In the genomic region with DNA sequence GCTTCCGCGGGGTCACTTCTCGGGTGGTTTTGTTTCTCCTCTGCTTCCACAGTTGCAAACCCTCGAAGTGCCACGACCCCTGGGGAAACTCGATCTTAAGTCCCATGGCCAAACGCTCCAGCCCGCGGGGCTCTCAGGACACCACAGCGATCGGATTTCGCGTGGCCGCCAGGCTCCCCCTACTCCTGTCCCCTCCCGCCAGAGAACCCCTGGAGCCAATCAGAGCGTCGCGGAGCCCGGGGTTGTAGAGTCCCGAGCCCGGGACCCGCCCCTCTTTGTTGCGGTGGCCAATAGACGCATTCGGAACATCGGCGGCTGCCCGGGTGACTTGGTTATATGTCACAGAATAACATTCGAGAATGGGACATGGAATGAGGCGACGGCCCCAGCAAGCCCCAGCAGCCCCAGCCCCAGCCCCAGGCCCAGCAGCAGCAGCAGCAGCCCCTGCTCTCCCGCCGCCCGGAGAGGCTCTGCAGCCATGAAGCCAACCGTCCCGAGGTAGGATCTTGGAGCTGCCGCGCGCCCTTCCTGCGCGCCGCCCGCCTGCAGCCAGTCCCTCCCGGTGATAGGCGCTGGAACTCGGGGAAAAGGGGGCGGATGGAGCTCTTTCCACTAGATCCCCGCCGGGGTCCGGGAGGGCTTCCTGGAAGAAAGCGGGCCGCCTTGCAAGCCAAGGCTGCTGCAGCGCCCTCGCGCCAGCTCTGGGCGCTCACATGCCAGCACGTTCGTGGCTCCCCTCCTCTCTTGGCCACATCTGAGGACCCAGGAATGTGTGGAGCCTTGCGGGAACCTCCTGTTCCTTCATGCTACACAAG, we compare ENCODE assay signal across 1 cellular context.
TF ChIP-seq lines count a peak whose summit lies in the region.

A gene (plus strand): TSS at position 299 of the 815 bp plus-strand sequence. CDS start 1,002 bp downstream, outside the sequence.

TF ChIP-seq in HepG2, 621 proteins besides CTCF, POLR2A, EP300 and RAD21 (continued from another document and continues in another):
- TF ChIP-seq, protein P1, sequence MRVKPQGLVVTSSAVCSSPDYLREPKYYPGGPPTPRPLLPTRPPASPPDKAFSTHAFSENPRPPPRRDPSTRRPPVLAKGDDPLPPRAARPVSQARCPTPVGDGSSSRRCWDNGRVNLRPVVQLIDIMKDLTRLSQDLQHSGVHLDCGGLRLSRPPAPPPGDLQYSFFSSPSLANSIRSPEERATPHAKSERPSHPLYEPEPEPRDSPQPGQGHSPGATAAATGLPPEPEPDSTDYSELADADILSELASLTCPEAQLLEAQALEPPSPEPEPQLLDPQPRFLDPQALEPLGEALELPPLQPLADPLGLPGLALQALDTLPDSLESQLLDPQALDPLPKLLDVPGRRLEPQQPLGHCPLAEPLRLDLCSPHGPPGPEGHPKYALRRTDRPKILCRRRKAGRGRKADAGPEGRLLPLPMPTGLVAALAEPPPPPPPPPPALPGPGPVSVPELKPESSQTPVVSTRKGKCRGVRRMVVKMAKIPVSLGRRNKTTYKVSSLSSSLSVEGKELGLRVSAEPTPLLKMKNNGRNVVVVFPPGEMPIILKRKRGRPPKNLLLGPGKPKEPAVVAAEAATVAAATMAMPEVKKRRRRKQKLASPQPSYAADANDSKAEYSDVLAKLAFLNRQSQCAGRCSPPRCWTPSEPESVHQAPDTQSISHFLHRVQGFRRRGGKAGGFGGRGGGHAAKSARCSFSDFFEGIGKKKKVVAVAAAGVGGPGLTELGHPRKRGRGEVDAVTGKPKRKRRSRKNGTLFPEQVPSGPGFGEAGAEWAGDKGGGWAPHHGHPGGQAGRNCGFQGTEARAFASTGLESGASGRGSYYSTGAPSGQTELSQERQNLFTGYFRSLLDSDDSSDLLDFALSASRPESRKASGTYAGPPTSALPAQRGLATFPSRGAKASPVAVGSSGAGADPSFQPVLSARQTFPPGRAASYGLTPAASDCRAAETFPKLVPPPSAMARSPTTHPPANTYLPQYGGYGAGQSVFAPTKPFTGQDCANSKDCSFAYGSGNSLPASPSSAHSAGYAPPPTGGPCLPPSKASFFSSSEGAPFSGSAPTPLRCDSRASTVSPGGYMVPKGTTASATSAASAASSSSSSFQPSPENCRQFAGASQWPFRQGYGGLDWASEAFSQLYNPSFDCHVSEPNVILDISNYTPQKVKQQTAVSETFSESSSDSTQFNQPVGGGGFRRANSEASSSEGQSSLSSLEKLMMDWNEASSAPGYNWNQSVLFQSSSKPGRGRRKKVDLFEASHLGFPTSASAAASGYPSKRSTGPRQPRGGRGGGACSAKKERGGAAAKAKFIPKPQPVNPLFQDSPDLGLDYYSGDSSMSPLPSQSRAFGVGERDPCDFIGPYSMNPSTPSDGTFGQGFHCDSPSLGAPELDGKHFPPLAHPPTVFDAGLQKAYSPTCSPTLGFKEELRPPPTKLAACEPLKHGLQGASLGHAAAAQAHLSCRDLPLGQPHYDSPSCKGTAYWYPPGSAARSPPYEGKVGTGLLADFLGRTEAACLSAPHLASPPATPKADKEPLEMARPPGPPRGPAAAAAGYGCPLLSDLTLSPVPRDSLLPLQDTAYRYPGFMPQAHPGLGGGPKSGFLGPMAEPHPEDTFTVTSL (CRISPR knock-in tag; IDR thresholded peaks at IDR 0.05; ENCODE audit: borderline replicate concordance), result no peak
- no peak for TF ChIP-seq TBL1XR1 (IDR thresholded peaks at IDR 0.05; ENCODE audit: borderline replicate concordance, low read length, partially characterized antibody)
- TF ChIP-seq ZNF564 (CRISPR knock-in tag; IDR thresholded peaks at IDR 0.05), result 0 out of 2 replicates have a peak, but pooled peaks have one; percentile 21
- no peak for TF ChIP-seq DMAP1 (CRISPR knock-in tag; IDR thresholded peaks at IDR 0.05)
- TF ChIP-seq RFX5 (IDR thresholded peaks at IDR 0.05; ENCODE audit: low read depth, low read length), result no peak
- 0 out of 2 replicates have a peak, but pooled peaks have one; percentile 9 for TF ChIP-seq ONECUT2 (CRISPR knock-in tag; IDR thresholded peaks at IDR 0.05)
- TF ChIP-seq YEATS4 (CRISPR knock-in tag; IDR thresholded peaks at IDR 0.05; ENCODE audit: borderline replicate concordance), result peak; percentile 60; the same call in 1 of the 2 replicates
- TF ChIP-seq, protein P2, sequence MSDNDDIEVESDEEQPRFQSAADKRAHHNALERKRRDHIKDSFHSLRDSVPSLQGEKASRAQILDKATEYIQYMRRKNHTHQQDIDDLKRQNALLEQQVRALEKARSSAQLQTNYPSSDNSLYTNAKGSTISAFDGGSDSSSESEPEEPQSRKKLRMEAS (IDR thresholded peaks at IDR 0.05), result peak; percentile 38; the same call in 1 of the 2 replicates
- TF ChIP-seq, protein P3, sequence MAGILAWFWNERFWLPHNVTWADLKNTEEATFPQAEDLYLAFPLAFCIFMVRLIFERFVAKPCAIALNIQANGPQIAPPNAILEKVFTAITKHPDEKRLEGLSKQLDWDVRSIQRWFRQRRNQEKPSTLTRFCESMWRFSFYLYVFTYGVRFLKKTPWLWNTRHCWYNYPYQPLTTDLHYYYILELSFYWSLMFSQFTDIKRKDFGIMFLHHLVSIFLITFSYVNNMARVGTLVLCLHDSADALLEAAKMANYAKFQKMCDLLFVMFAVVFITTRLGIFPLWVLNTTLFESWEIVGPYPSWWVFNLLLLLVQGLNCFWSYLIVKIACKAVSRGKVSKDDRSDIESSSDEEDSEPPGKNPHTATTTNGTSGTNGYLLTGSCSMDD (CRISPR knock-in tag; IDR thresholded peaks at IDR 0.05), result no peak
- 0 out of 2 replicates have a peak, but pooled peaks have one; percentile 15 for TF ChIP-seq ZNF777 (CRISPR knock-in tag; IDR thresholded peaks at IDR 0.05)
- TF ChIP-seq SOX6 (IDR thresholded peaks at IDR 0.05), result no peak
- peak; percentile 40; the same call in 1 of the 2 replicates for TF ChIP-seq SOX6 (CRISPR knock-in tag; IDR thresholded peaks at IDR 0.05)
- TF ChIP-seq REL (CRISPR knock-in tag; conservative IDR thresholded peaks at IDR 0.05), result no peak
- TF ChIP-seq, protein P4, sequence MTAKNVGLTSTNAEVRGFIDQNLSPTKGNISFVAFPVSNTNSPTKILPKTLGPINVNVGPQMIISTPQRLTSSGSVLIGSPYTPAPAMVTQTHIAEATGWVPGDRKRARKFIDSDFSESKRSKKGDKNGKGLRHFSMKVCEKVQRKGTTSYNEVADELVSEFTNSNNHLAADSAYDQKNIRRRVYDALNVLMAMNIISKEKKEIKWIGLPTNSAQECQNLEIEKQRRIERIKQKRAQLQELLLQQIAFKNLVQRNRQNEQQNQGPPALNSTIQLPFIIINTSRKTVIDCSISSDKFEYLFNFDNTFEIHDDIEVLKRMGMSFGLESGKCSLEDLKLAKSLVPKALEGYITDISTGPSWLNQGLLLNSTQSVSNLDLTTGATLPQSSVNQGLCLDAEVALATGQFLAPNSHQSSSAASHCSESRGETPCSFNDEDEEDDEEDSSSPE (CRISPR knock-in tag; IDR thresholded peaks at IDR 0.05), result 0 out of 2 replicates have a peak, but pooled peaks have one; percentile 40
- no peak for TF ChIP-seq GLI4 (CRISPR knock-in tag; IDR thresholded peaks at IDR 0.05; ENCODE audit: borderline replicate concordance)
- no peak for TF ChIP-seq ZSCAN20 (CRISPR knock-in tag; IDR thresholded peaks at IDR 0.05; ENCODE audit: borderline replicate concordance)
- no peak for TF ChIP-seq GZF1 (CRISPR knock-in tag; IDR thresholded peaks at IDR 0.05)
- TF ChIP-seq MTA3 (CRISPR knock-in tag; IDR thresholded peaks at IDR 0.05), result no peak
- no peak for TF ChIP-seq CC2D1A (CRISPR knock-in tag; IDR thresholded peaks at IDR 0.05)
- TF ChIP-seq, protein P5, sequence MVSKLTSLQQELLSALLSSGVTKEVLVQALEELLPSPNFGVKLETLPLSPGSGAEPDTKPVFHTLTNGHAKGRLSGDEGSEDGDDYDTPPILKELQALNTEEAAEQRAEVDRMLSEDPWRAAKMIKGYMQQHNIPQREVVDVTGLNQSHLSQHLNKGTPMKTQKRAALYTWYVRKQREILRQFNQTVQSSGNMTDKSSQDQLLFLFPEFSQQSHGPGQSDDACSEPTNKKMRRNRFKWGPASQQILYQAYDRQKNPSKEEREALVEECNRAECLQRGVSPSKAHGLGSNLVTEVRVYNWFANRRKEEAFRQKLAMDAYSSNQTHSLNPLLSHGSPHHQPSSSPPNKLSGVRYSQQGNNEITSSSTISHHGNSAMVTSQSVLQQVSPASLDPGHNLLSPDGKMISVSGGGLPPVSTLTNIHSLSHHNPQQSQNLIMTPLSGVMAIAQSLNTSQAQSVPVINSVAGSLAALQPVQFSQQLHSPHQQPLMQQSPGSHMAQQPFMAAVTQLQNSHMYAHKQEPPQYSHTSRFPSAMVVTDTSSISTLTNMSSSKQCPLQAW (CRISPR knock-in tag; IDR thresholded peaks at IDR 0.05), result no peak
- peak; percentile 28; the same call in 1 of the 2 replicates for TF ChIP-seq DR1 (CRISPR knock-in tag; IDR thresholded peaks at IDR 0.05)
- TF ChIP-seq RFX1 (IDR thresholded peaks at IDR 0.05), result no peak
- TF ChIP-seq PAWR (CRISPR knock-in tag; IDR thresholded peaks at IDR 0.05; ENCODE audit: borderline replicate concordance), result no peak
- TF ChIP-seq, protein P6, sequence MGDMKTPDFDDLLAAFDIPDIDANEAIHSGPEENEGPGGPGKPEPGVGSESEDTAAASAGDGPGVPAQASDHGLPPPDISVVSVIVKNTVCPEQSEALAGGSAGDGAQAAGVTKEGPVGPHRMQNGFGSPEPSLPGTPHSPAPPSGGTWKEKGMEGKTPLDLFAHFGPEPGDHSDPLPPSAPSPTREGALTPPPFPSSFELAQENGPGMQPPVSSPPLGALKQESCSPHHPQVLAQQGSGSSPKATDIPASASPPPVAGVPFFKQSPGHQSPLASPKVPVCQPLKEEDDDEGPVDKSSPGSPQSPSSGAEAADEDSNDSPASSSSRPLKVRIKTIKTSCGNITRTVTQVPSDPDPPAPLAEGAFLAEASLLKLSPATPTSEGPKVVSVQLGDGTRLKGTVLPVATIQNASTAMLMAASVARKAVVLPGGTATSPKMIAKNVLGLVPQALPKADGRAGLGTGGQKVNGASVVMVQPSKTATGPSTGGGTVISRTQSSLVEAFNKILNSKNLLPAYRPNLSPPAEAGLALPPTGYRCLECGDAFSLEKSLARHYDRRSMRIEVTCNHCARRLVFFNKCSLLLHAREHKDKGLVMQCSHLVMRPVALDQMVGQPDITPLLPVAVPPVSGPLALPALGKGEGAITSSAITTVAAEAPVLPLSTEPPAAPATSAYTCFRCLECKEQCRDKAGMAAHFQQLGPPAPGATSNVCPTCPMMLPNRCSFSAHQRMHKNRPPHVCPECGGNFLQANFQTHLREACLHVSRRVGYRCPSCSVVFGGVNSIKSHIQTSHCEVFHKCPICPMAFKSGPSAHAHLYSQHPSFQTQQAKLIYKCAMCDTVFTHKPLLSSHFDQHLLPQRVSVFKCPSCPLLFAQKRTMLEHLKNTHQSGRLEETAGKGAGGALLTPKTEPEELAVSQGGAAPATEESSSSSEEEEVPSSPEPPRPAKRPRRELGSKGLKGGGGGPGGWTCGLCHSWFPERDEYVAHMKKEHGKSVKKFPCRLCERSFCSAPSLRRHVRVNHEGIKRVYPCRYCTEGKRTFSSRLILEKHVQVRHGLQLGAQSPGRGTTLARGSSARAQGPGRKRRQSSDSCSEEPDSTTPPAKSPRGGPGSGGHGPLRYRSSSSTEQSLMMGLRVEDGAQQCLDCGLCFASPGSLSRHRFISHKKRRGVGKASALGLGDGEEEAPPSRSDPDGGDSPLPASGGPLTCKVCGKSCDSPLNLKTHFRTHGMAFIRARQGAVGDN (CRISPR knock-in tag; IDR thresholded peaks at IDR 0.05), result peak; percentile 79
- TF ChIP-seq ZNF589 (CRISPR knock-in tag; conservative IDR thresholded peaks at IDR 0.05), result no peak
- TF ChIP-seq ZNF562 (CRISPR knock-in tag; IDR thresholded peaks at IDR 0.05; ENCODE audit: borderline replicate concordance), result no peak
- TF ChIP-seq ZNF549 (CRISPR knock-in tag; IDR thresholded peaks at IDR 0.05), result no peak
- TF ChIP-seq, protein P7, sequence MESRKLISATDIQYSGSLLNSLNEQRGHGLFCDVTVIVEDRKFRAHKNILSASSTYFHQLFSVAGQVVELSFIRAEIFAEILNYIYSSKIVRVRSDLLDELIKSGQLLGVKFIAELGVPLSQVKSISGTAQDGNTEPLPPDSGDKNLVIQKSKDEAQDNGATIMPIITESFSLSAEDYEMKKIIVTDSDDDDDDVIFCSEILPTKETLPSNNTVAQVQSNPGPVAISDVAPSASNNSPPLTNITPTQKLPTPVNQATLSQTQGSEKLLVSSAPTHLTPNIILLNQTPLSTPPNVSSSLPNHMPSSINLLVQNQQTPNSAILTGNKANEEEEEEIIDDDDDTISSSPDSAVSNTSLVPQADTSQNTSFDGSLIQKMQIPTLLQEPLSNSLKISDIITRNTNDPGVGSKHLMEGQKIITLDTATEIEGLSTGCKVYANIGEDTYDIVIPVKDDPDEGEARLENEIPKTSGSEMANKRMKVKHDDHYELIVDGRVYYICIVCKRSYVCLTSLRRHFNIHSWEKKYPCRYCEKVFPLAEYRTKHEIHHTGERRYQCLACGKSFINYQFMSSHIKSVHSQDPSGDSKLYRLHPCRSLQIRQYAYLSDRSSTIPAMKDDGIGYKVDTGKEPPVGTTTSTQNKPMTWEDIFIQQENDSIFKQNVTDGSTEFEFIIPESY (CRISPR knock-in tag; IDR thresholded peaks at IDR 0.05), result peak; percentile 25; the same call in 1 of the 2 replicates
- TF ChIP-seq FOXJ3 (CRISPR knock-in tag; IDR thresholded peaks at IDR 0.05; ENCODE audit: borderline replicate concordance), result no peak
- TF ChIP-seq, protein P8, sequence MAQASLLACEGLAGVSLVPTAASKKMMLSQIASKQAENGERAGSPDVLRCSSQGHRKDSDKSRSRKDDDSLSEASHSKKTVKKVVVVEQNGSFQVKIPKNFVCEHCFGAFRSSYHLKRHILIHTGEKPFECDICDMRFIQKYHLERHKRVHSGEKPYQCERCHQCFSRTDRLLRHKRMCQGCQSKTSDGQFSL (CRISPR knock-in tag; IDR thresholded peaks at IDR 0.05), result 0 out of 2 replicates have a peak, but pooled peaks have one; percentile 20
- no peak for TF ChIP-seq ISL2 (CRISPR knock-in tag; IDR thresholded peaks at IDR 0.05)
- TF ChIP-seq, protein P9, sequence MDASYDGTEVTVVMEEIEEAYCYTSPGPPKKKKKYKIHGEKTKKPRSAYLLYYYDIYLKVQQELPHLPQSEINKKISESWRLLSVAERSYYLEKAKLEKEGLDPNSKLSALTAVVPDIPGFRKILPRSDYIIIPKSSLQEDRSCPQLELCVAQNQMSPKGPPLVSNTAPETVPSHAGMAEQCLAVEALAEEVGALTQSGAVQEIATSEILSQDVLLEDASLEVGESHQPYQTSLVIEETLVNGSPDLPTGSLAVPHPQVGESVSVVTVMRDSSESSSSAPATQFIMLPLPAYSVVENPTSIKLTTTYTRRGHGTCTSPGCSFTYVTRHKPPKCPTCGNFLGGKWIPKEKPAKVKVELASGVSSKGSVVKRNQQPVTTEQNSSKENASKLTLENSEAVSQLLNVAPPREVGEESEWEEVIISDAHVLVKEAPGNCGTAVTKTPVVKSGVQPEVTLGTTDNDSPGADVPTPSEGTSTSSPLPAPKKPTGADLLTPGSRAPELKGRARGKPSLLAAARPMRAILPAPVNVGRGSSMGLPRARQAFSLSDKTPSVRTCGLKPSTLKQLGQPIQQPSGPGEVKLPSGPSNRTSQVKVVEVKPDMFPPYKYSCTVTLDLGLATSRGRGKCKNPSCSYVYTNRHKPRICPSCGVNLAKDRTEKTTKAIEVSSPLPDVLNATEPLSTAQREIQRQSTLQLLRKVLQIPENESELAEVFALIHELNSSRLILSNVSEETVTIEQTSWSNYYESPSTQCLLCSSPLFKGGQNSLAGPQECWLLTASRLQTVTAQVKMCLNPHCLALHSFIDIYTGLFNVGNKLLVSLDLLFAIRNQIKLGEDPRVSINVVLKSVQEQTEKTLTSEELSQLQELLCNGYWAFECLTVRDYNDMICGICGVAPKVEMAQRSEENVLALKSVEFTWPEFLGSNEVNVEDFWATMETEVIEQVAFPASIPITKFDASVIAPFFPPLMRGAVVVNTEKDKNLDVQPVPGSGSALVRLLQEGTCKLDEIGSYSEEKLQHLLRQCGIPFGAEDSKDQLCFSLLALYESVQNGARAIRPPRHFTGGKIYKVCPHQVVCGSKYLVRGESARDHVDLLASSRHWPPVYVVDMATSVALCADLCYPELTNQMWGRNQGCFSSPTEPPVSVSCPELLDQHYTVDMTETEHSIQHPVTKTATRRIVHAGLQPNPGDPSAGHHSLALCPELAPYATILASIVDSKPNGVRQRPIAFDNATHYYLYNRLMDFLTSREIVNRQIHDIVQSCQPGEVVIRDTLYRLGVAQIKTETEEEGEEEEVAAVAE (CRISPR knock-in tag; IDR thresholded peaks at IDR 0.05; ENCODE audit: borderline replicate concordance), result peak; percentile 80
- TF ChIP-seq GATA4 (IDR thresholded peaks at IDR 0.05; ENCODE audit: borderline replicate concordance, low read depth), result no peak
